Comparison of ENCODE assay signal across 17 cellular contexts in the genomic region with DNA sequence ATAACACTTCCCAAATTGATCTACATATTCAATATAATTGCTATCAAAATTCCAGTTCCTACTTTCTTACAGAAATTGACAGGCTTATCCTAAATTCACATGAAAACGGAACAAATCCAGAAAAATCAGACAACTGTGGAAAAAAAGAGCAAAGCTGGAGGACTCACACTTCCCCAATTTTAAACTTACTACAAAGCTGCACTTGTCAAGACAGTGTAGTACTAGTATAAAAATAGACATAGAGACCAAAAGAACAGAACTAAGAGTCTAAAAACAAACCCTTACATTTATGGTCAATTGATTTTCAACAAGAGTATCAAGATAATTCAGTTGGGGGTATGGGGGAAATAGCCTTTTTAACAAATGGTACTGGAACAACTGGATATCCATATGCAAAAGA. TPM values are rescaled to one million over a fixed set of nuclear protein-coding genes. Genes with fewer than 3 reads are reported as not detected.
DNase-seq lines count a peak whose midpoint lies in the region; ATAC-seq and TF ChIP-seq lines count a peak whose summit lies in the region.
"Had no signal": no experiment of that assay in that cellular context is flagged by ENCODE, and none has a peak within 500 bp of the region (broad histone marks: within the 10 kb centered on the region; RNA-seq: fewer than 3 reads in every experiment).

No MANE protein-coding gene starts in this region.

- H3K9me3 ChIP-seq in BLaER1 (peaks cover 46% of the 10 kb centered on the region), mammary epithelial cell (replicated peaks; ENCODE audit: insufficient read depth, low read length) (peaks cover 6% of the 10 kb centered on the region)

- H3K9ac ChIP-seq in BLaER1: no peak overlapping the region
- no peak overlapping the region for H3K9ac ChIP-seq in mammary epithelial cell (ENCODE audit: insufficient read depth, low read length)

- CTCF ChIA-PET in activated B cell treated with CpG ODN at 0.5 μM for 24 hours (lab: Charles Lee): no interaction called here
- CTCF ChIA-PET in mammary epithelial cell (lab: Charles Lee; ENCODE audit: low non-redundant PET): no interaction called here

- no peaks in the 10 kb centered on the region for H3K27me3 Mint-ChIP-seq in activated B cell treated with CpG ODN at 0.5 μM for 24 hours
- H3K27me3 Mint-ChIP-seq in activated T-cell treated with anti-CD3 and anti-CD28 coated beads, Interleukin-2, amount 50 U/mL, for 72 hours (ENCODE audit: low read depth): no peaks in the 10 kb centered on the region

- H3K27ac Mint-ChIP-seq in activated B cell treated with CpG ODN at 0.5 μM for 24 hours: no peak overlapping the region
- H3K27ac Mint-ChIP-seq in activated T-cell treated with anti-CD3 and anti-CD28 coated beads, Interleukin-2, amount 50 U/mL, for 72 hours: no peak overlapping the region
- H3K27ac Mint-ChIP-seq: T-helper 1 cell treated with Interleukin-12 subunit alpha and Interleukin-12 subunit beta and Interleukin-4 antibody, amounts not matched to agents 30 μg/mL and 1 μg/mL, for 36 hours had no signal

- H3K36me3 Mint-ChIP-seq in activated B cell treated with CpG ODN at 0.5 μM for 24 hours (ENCODE audit: low read depth): peaks cover 29% of the 10 kb centered on the region
- peaks cover 10 to 26% of the 10 kb centered on the region in 2 donors for H3K36me3 Mint-ChIP-seq in activated T-cell treated with anti-CD3 and anti-CD28 coated beads, Interleukin-2, amount 50 U/mL, for 72 hours (ENCODE audit: insufficient read depth in 2 of 2)

- intact Hi-C loops in activated B cell treated with CpG ODN at 0.5 μM for 24 hours (cut with micrococcal nuclease) (no loop called here), mammary epithelial cell (cut with micrococcal nuclease) (no loop called here)

- POLR2A ChIA-PET in activated B cell treated with CpG ODN at 0.5 μM for 24 hours (lab: Charles Lee): interaction anchor here (0.6 kb wide), 1 partner anchor 73 kb away, joined by 3 read pairs; no protein-coding TSS in a partner anchor

- DNase-seq in Kasumi-1 (lab: John Stamatoyannopoulos, UW): peak; percentile 12 to 40
- no peak for DNase-seq in activated B cell treated with CpG ODN at 0.5 μM for 24 hours
- DNase-seq in activated T-cell treated with anti-CD3 and anti-CD28 coated beads, Interleukin-2, amount 50 U/mL, for 72 hours: no peak
- no peak for DNase-seq in mammary epithelial cell
- DNase-seq in stimulated activated naive CD4-positive, alpha-beta T cell (lab: John Stamatoyannopoulos, UW): no peak
- DNase-seq: COR-L47, DMS153, IMR-90, NCI-H187 treated with DMSO at 0.1 percent for 48 hours, NCI-H446 treated with DMSO at 0.1 percent for 48 hours, NCI-H82, SHP77 treated with DMSO at 0.1 percent for 48 hours had no signal

- in situ Hi-C loops in mammary epithelial cell (cut with MboI; ENCODE audit: low sequenced_read_pairs in 2 of 2): no loop called here

- H3K4me1 ChIP-seq in BLaER1: peaks cover 12% of the 10 kb centered on the region; the same call in 1 of the 2 replicates
- no peaks in the 10 kb centered on the region for H3K4me1 ChIP-seq in mammary epithelial cell (ENCODE audit: insufficient read depth, low read length)

- TF ChIP-seq CTCF in activated B cell treated with CpG ODN at 0.5 μM for 24 hours (IDR thresholded peaks at IDR 0.05) (no peak), mammary epithelial cell (conservative IDR thresholded peaks at IDR 0.05 in 1 of 2, IDR thresholded peaks at IDR 0.05 in 1 of 2; ENCODE audit: extremely low read depth in 1 of 2, insufficient read depth in 1 of 2, low read depth in 1 of 2, low read length in 2 of 2) (no peak)

- H3K4me3 ChIP-seq in BLaER1 (no peak overlapping the region), mammary epithelial cell (replicated peaks in 1 of 3; ENCODE audit: insufficient read depth in 1 of 3, low read depth in 2 of 3, low read length in 3 of 3) (no peak overlapping the region)

- no TSS peak for BruUV-seq in mammary epithelial cell (replicated peaks; lab: Mats Ljungman, UMichigan)

- no peak overlapping the region for H2AFZ ChIP-seq in mammary epithelial cell (ENCODE audit: low read depth, low read length)

- peaks cover 27% of the 10 kb centered on the region for H3K4me1 Mint-ChIP-seq in activated B cell treated with CpG ODN at 0.5 μM for 24 hours
- peaks cover 8% of the 10 kb centered on the region for H3K4me1 Mint-ChIP-seq in activated T-cell treated with anti-CD3 and anti-CD28 coated beads, Interleukin-2, amount 50 U/mL, for 72 hours (ENCODE audit: low read depth)

- H3K4me3 Mint-ChIP-seq in activated B cell treated with CpG ODN at 0.5 μM for 24 hours: peak overlapping the region; percentile 41
- H3K4me3 Mint-ChIP-seq in activated T-cell treated with anti-CD3 and anti-CD28 coated beads, Interleukin-2, amount 50 U/mL, for 72 hours: no peak overlapping the region
- H3K4me3 Mint-ChIP-seq: T-helper 1 cell treated with Interleukin-12 subunit alpha and Interleukin-12 subunit beta and Interleukin-4 antibody, amounts not matched to agents 30 μg/mL and 1 μg/mL, for 36 hours had no signal

- H3K4me2 ChIP-seq in BLaER1 (0 out of 2 replicates have a peak overlapping the region, but pooled peaks have one; percentile 1), mammary epithelial cell (ENCODE audit: insufficient read depth, low read depth, low read length) (no peak overlapping the region)

- peaks cover 8% of the 10 kb centered on the region for H3K9me3 Mint-ChIP-seq in activated B cell treated with CpG ODN at 0.5 μM for 24 hours
- peaks cover 7 to 9% of the 10 kb centered on the region in 2 donors for H3K9me3 Mint-ChIP-seq in activated T-cell treated with anti-CD3 and anti-CD28 coated beads, Interleukin-2, amount 50 U/mL, for 72 hours

- H3K27ac ChIP-seq in BLaER1 (no peak overlapping the region), mammary epithelial cell (ENCODE audit: insufficient read depth, low read depth, low read length) (no peak overlapping the region)
- H3K27ac ChIP-seq: C4-2B had no signal

- WGBS in mammary epithelial cell (ENCODE audit: low coverage, missing lambda C conversion rate): 36% methylated on average over 1 of the region's 1 CpG

- H4K20me1 ChIP-seq in BLaER1 (peaks cover 10% of the 10 kb centered on the region; the same call in 1 of the 2 replicates), mammary epithelial cell (ENCODE audit: insufficient read depth, low read length) (no peaks in the 10 kb centered on the region)

- dilution Hi-C loops in mammary epithelial cell (cut with HindIII; ENCODE audit: low sequenced_read_pairs): no loop called here

- ATAC-seq in GM21360 (IDR thresholded peaks at IDR 0.05; ENCODE audit: unreplicated experiment) (peak; percentile 68), activated B cell treated with CpG ODN at 0.5 μM for 24 hours (ENCODE audit: low read depth) (no peak), HG03442 (IDR thresholded peaks at IDR 0.05; ENCODE audit: unreplicated experiment) (no peak)
- no peak for ATAC-seq in activated T-cell treated with anti-CD3 and anti-CD28 coated beads, Interleukin-2, amount 50 U/mL, for 72 hours (replicated peaks in 1 of 2)

- H3K36me3 ChIP-seq in BLaER1 (peaks cover 54% of the 10 kb centered on the region), mammary epithelial cell (ENCODE audit: insufficient read depth, low read length) (peaks cover 5% of the 10 kb centered on the region)

- peaks cover 72% of the 10 kb centered on the region for H3K79me2 ChIP-seq in mammary epithelial cell (ENCODE audit: insufficient read depth, low read length)

- H3K27me3 ChIP-seq in BLaER1: no peaks in the 10 kb centered on the region
- H3K27me3 ChIP-seq in mammary epithelial cell (ENCODE audit: insufficient read depth, low read length): no peaks in the 10 kb centered on the region

RNA-seq across cellular contexts. Expression of gene LMBR1, which starts 27.5 kb away (rescaled TPM):
- total RNA-seq in activated B cell treated with CpG ODN at 0.5 μM for 24 hours: 54.6 and 67.9 TPM in 2 replicates
- 10 to 100 TPM; 88.2 to 88.6 TPM for total RNA-seq in activated T-cell treated with anti-CD3 and anti-CD28 coated beads, Interleukin-2, amount 50 U/mL, for 72 hours
- total RNA-seq in mammary epithelial cell: 10 to 100 TPM; 63.7 to 65.6 TPM
- polyA plus RNA-seq in mammary epithelial cell: 24.1 TPM
- polyA minus RNA-seq in mammary epithelial cell: 85.6 TPM

Comparison
In these comparisons a context has a peak if more than half of its experiments do, and no peak if none do; other contexts are left out.
1. DNase-seq: peak in Kasumi-1 (2 of 2); none in activated B cell treated with CpG ODN at 0.5 μM for 24 hours (single experiment), activated T-cell treated with anti-CD3 and anti-CD28 coated beads, Interleukin-2, amount 50 U/mL, for 72 hours (0 of 2), mammary epithelial cell (single experiment) and stimulated activated naive CD4-positive, alpha-beta T cell (0 of 6).